8 cellular contexts compared by ENCODE assay signal in genomic region chr9:5437254-5438216, GRCh38. TPM values are rescaled to one million over a fixed set of nuclear protein-coding genes. Genes with fewer than 3 reads are reported as not detected.
DNase-seq lines count a peak whose midpoint lies in the region; ATAC-seq and TF ChIP-seq lines count a peak whose summit lies in the region.

TSS of gene PLGRKT (minus strand) at chr9:5437925. CDS start at chr9:5431977, 5,948 bp downstream.

- H3K27me3 ChIP-seq in ovary (no peaks in the 10 kb centered on the region), thyroid gland (no peaks in the 10 kb centered on the region)

- no peaks in the 10 kb centered on the region for H3K9me3 Mint-ChIP-seq in activated naive CD8-positive, alpha-beta T cell treated with anti-CD3 and anti-CD28 coated beads, Interleukin-2, amount 50 U/mL, for 24 hours

- intact Hi-C loops in Right ventricle myocardium inferior (cut with DNase I) (no loop called here), ovary (cut with DNase I) (loop anchor here in 1 of 4 donors (10.0 kb wide), 2 partner anchors 683 to 1317 kb away; partner anchors contain the start of gene KDM4C), thyroid gland (cut with DNase I) (loop anchor here (10.0 kb wide), 1 partner anchor 157 kb away; no protein-coding TSS in a partner anchor)

- TF ChIP-seq EP300 in ovary (IDR thresholded peaks at IDR 0.05): no peak

- H3K4me3 Mint-ChIP-seq in activated naive CD8-positive, alpha-beta T cell treated with anti-CD3 and anti-CD28 coated beads, Interleukin-2, amount 50 U/mL, for 24 hours: peak within 1 kb of the TSS; percentile 98

- peak within 1 kb of the TSS; percentile 98 for H3K27ac Mint-ChIP-seq in activated naive CD8-positive, alpha-beta T cell treated with anti-CD3 and anti-CD28 coated beads, Interleukin-2, amount 50 U/mL, for 24 hours

- no peaks in the 10 kb centered on the region for H3K36me3 ChIP-seq in ovary
- no peaks in the 10 kb centered on the region for H3K36me3 ChIP-seq in thyroid gland

- H3K36me3 Mint-ChIP-seq in activated naive CD8-positive, alpha-beta T cell treated with anti-CD3 and anti-CD28 coated beads, Interleukin-2, amount 50 U/mL, for 24 hours (ENCODE audit: low read depth): peaks cover 23% of the 10 kb centered on the region

- H3K27me3 Mint-ChIP-seq in activated naive CD8-positive, alpha-beta T cell treated with anti-CD3 and anti-CD28 coated beads, Interleukin-2, amount 50 U/mL, for 24 hours: no peaks in the 10 kb centered on the region

- H3K9me3 ChIP-seq in ovary (peaks cover 0 to 3% of the 10 kb centered on the region in 2 donors), thyroid gland (no peaks in the 10 kb centered on the region)

- TF ChIP-seq CTCF in GM12873 (IDR thresholded peaks at IDR 0.05; ENCODE audit: insufficient read depth, low read depth, low read length, missing control alignments): peak; percentile 18
- TF ChIP-seq CTCF in ovary (IDR thresholded peaks at IDR 0.05): peak in 2 of 3 donors; percentile 16 to 46
- TF ChIP-seq CTCF in thyroid gland (IDR thresholded peaks at IDR 0.05): peak in 3 of 6 experiments; percentile 20 to 31 (median 26)

- 0 to 1% (median 0%) methylated on average over 43 to 55 of the region's 55 CpGs for WGBS in ovary, 3 donors
- 1% methylated on average over 37 to 46 of the region's 55 CpGs for WGBS in thyroid gland, 2 donors

- peaks cover 1% of the 10 kb centered on the region for H3K4me1 ChIP-seq in ovary (ENCODE audit: insufficient read depth)
- peaks cover 7 to 14% of the 10 kb centered on the region in 2 donors for H3K4me1 ChIP-seq in thyroid gland

- H3K4me3 ChIP-seq in ovary: peak within 1 kb of the TSS; percentile 81
- peak within 1 kb of the TSS; percentile 29 to 53 (median 49) for H3K4me3 ChIP-seq in thyroid gland (replicated peaks in 1 of 3)

- peaks cover 59% of the 10 kb centered on the region for H3K4me1 Mint-ChIP-seq in activated naive CD8-positive, alpha-beta T cell treated with anti-CD3 and anti-CD28 coated beads, Interleukin-2, amount 50 U/mL, for 24 hours

- DNase-seq in NCI-H1417 (lab: John Stamatoyannopoulos, UW): peak; percentile 85 to 94 (median 89)
- peak; percentile 94 for DNase-seq in SW480 (ENCODE audit: low spot score)
- peak; percentile 88 for DNase-seq in activated naive CD8-positive, alpha-beta T cell treated with anti-CD3 and anti-CD28 coated beads, Interleukin-2, amount 50 U/mL, for 24 hours
- peak; percentile 99 for DNase-seq in Right ventricle myocardium inferior (ENCODE audit: missing footprints)
- DNase-seq in ovary: peak; percentile 91 to 95 (median 91)
- DNase-seq in thyroid gland: peak; percentile 97

- H3K27ac ChIP-seq in ovary (peak within 1 kb of the TSS; percentile 23 to 84), thyroid gland (peak within 1 kb of the TSS; percentile 85 to 91 (median 91))

- ATAC-seq in HG02759 (IDR thresholded peaks at IDR 0.05; ENCODE audit: unreplicated experiment): peak; percentile 85
- ATAC-seq in activated naive CD8-positive, alpha-beta T cell treated with anti-CD3 and anti-CD28 coated beads, Interleukin-2, amount 50 U/mL, for 24 hours: peak; percentile 93
- peak; percentile 99 for ATAC-seq in Right ventricle myocardium inferior

- TF ChIP-seq POLR2A in ovary (IDR thresholded peaks at IDR 0.05) (peak; percentile 77), thyroid gland (IDR thresholded peaks at IDR 0.05) (peak in 1 of 2 donors; percentile 92)

RNA-seq across cellular contexts. Expression of gene PLGRKT, which starts in this region (rescaled TPM):
- total RNA-seq in Right ventricle myocardium inferior: 44.3 TPM
- total RNA-seq in ovary: 10 to 100 TPM in 5 of 7 donors, 1 to 10 TPM in 2; 2.9 to 24.6 (median 13.3) TPM
- 10 to 100 TPM; 11.8 to 35.8 TPM for polyA plus RNA-seq in ovary
- total RNA-seq in thyroid gland: 10 to 100 TPM; 16.2 to 32.7 (median 27.7) TPM

Comparison
In these comparisons a context has a peak if more than half of its experiments do, and no peak if none do; other contexts are left out.
1. Peak in every context shown above with its lines: DNase-seq, ATAC-seq, H3K4me3 ChIP-seq and H3K27ac ChIP-seq.